In the genomic region with DNA sequence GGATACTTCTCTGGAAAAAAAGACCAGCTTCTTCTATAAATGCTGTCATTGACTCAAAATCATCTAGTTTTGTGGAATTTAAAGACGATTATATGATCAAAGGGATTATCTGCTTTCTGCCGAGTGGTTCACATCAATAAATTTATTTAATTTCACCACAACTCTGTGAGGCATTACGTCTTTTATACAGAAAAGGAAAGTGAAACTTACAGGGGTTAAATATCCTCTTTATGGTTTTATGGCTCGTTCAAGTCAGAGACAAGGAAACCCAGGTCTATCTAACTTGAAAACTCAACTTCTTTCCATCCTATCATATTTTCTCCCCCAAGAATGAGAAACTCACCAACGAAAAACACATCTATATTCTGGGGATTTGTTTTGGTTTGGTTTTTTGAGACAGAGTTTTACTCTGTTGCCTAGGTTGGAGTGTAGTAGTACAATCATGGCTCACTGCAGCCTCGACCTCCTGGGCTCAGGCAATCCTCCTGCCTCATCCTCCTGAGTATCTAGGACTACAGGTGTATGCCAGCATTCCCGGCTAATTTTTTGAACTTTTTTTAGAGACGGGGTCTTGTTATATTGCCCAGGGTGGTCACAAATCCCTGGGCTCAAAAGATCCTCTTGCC, we compare ENCODE assay signal across 8 cellular contexts.
DNase-seq lines count a peak whose midpoint lies in the region; ATAC-seq and TF ChIP-seq lines count a peak whose summit lies in the region.

No MANE protein-coding gene starts in this region.

- no peak overlapping the region for H2BK120ac ChIP-seq in neuronal stem cell (ENCODE audit: low read depth, low read length)

- no peak overlapping the region for H3K23ac ChIP-seq in neuronal stem cell (ENCODE audit: low read depth, low read length, poor library complexity)

- no peak overlapping the region for H3K9ac ChIP-seq in neuronal stem cell (ENCODE audit: low read depth, low read length, poor library complexity)

- H3K9me3 Mint-ChIP-seq in CD4-positive, alpha-beta T cell: peaks cover 2% of the 10 kb centered on the region
- H3K9me3 Mint-ChIP-seq in activated T-helper 2 cell treated with anti-CD3 and anti-CD28 coated beads, Interferon-gamma antibody, Interleukin-2, Interleukin-4, amounts not matched to agents 10 μg/mL and 5 μg/mL and 100 μg/mL, durations not matched to agents 14 hours and 24 hours and 36 hours: peaks cover 7% of the 10 kb centered on the region

- peaks cover 3% of the 10 kb centered on the region for H3K27me3 ChIP-seq in CD4-positive, alpha-beta T cell (ENCODE audit: control insufficient read depth, insufficient read depth, low read length)
- H3K27me3 ChIP-seq in neuronal stem cell (ENCODE audit: control insufficient read depth in 3 of 3, insufficient read depth in 3 of 3, low read depth in 1 of 3, low read length in 3 of 3) (no peaks in the 10 kb centered on the region), left lung (no peaks in the 10 kb centered on the region)

- H3K18ac ChIP-seq in neuronal stem cell (ENCODE audit: low read length): no peak overlapping the region

- H2AFZ ChIP-seq in neuronal stem cell (ENCODE audit: low read length): no peak overlapping the region

- H3K4me1 ChIP-seq in neuronal stem cell (ENCODE audit: control insufficient read depth in 2 of 2, insufficient read depth in 1 of 2, low read depth in 1 of 2, low read length in 2 of 2): no peaks in the 10 kb centered on the region
- H3K4me1 ChIP-seq in left lung: no peaks in the 10 kb centered on the region

- no peak for DNase-seq in CD4-positive, alpha-beta T cell
- DNase-seq in activated T-helper 2 cell treated with anti-CD3 and anti-CD28 coated beads, Interferon-gamma antibody, Interleukin-2, Interleukin-4, amounts not matched to agents 10 μg/mL and 5 μg/mL and 100 μg/mL, durations not matched to agents 14 hours and 24 hours and 36 hours (ENCODE audit: low spot score): no peak
- DNase-seq in renal cortical epithelial cell (ENCODE audit: low read depth): peak; percentile 7
- DNase-seq in neuronal stem cell (ENCODE audit: low spot score): no peak
- no peak for DNase-seq in left lung
- no peak for DNase-seq in activated CD8-positive, alpha-beta memory T cell treated with anti-CD3 and anti-CD28 coated beads, Interleukin-2, amount 50 U/mL, for 48 hours

- no peak overlapping the region for H4K8ac ChIP-seq in neuronal stem cell (ENCODE audit: low read depth, low read length)

- no peak overlapping the region for H2AK5ac ChIP-seq in neuronal stem cell (ENCODE audit: low read depth, low read length)

- CTCF ChIA-PET in CD4-positive, alpha-beta T cell (lab: Charles Lee): no interaction called here

- intact Hi-C loops in CD4-positive, alpha-beta T cell (cut with DNase I, micrococcal nuclease): no loop called here
- intact Hi-C loops in activated T-helper 2 cell treated with anti-CD3 and anti-CD28 coated beads, Interferon-gamma antibody, Interleukin-2, Interleukin-4, amounts not matched to agents 10 μg/mL and 5 μg/mL and 100 μg/mL, durations not matched to agents 14 hours and 24 hours and 36 hours (cut with micrococcal nuclease): loop anchor here (5.0 to 10.0 kb wide), 2 partner anchors 73 to 119 kb away; no protein-coding TSS in a partner anchor
- intact Hi-C loops in left lung (cut with DNase I): no loop called here

- no peaks in the 10 kb centered on the region for H3K36me3 Mint-ChIP-seq in CD4-positive, alpha-beta T cell (ENCODE audit: low read depth)
- H3K36me3 Mint-ChIP-seq in activated T-helper 2 cell treated with anti-CD3 and anti-CD28 coated beads, Interferon-gamma antibody, Interleukin-2, Interleukin-4, amounts not matched to agents 10 μg/mL and 5 μg/mL and 100 μg/mL, durations not matched to agents 14 hours and 24 hours and 36 hours (ENCODE audit: low read depth): no peaks in the 10 kb centered on the region

- no peak for TF ChIP-seq CTCF in CD4-positive, alpha-beta T cell (IDR thresholded peaks at IDR 0.05)
- no peak for TF ChIP-seq CTCF in left lung (IDR thresholded peaks at IDR 0.05)

- no peaks in the 10 kb centered on the region for H3K79me1 ChIP-seq in neuronal stem cell (ENCODE audit: low read depth, low read length)

- no peak overlapping the region for H3K27ac ChIP-seq in CD4-positive, alpha-beta T cell (ENCODE audit: low read depth, low read length)
- H3K27ac ChIP-seq in neuronal stem cell (replicated peaks; ENCODE audit: low read length) (no peak overlapping the region), left lung (no peak overlapping the region)

- H3K14ac ChIP-seq in neuronal stem cell (ENCODE audit: low read length): no peak overlapping the region

- H2BK12ac ChIP-seq in neuronal stem cell (ENCODE audit: low read length): no peak overlapping the region

- no peaks in the 10 kb centered on the region for H3K36me3 ChIP-seq in neuronal stem cell (replicated peaks in 1 of 2; ENCODE audit: control insufficient read depth in 2 of 2, insufficient read depth in 2 of 2, low read length in 2 of 2)
- no peaks in the 10 kb centered on the region for H3K36me3 ChIP-seq in left lung

- peaks cover 18% of the 10 kb centered on the region for H3K4me1 Mint-ChIP-seq in CD4-positive, alpha-beta T cell (ENCODE audit: low read depth)
- peaks cover 14% of the 10 kb centered on the region for H3K4me1 Mint-ChIP-seq in activated T-helper 2 cell treated with anti-CD3 and anti-CD28 coated beads, Interferon-gamma antibody, Interleukin-2, Interleukin-4, amounts not matched to agents 10 μg/mL and 5 μg/mL and 100 μg/mL, durations not matched to agents 14 hours and 24 hours and 36 hours (ENCODE audit: low read depth)

- H3K4me3 Mint-ChIP-seq in CD4-positive, alpha-beta T cell: peak overlapping the region; percentile 86
- H3K4me3 Mint-ChIP-seq in activated T-helper 2 cell treated with anti-CD3 and anti-CD28 coated beads, Interferon-gamma antibody, Interleukin-2, Interleukin-4, amounts not matched to agents 10 μg/mL and 5 μg/mL and 100 μg/mL, durations not matched to agents 14 hours and 24 hours and 36 hours (ENCODE audit: low read depth): peak overlapping the region; percentile 56

- H2BK5ac ChIP-seq in neuronal stem cell (ENCODE audit: low read length): no peak overlapping the region

- no CpG with 5 or more reads among the region's 8 CpGs for WGBS in neuronal stem cell (ENCODE audit: extremely low coverage in 2 of 2, insufficient read length in 2 of 2, insufficient replicate concordance in 1 of 2), 2 donors

- no peak overlapping the region for H4K91ac ChIP-seq in neuronal stem cell (ENCODE audit: low read depth, low read length, poor library complexity)

- ATAC-seq in CD4-positive, alpha-beta T cell (ENCODE audit: poor library complexity): peak; percentile 62
- ATAC-seq in GM19397 (IDR thresholded peaks at IDR 0.05; ENCODE audit: unreplicated experiment) (peak; percentile 70), HG03457 (IDR thresholded peaks at IDR 0.05; ENCODE audit: unreplicated experiment) (peak; percentile 87), left lung (no peak)

- H3K4me3 ChIP-seq in neuronal stem cell (ENCODE audit: low read length in 2 of 2) (no peak overlapping the region), left lung (peak overlapping the region in 1 of 2 donors; percentile 27)

- H3K4ac ChIP-seq in neuronal stem cell (ENCODE audit: low read length): no peak overlapping the region

- POLR2A ChIA-PET in CD4-positive, alpha-beta T cell (lab: Charles Lee): no interaction called here

- no peak overlapping the region for H3K4me2 ChIP-seq in neuronal stem cell (ENCODE audit: insufficient read depth, low read length, poor library complexity, severe bottlenecking)

- H3K27me3 Mint-ChIP-seq in CD4-positive, alpha-beta T cell: no peaks in the 10 kb centered on the region
- H3K27me3 Mint-ChIP-seq in activated T-helper 2 cell treated with anti-CD3 and anti-CD28 coated beads, Interferon-gamma antibody, Interleukin-2, Interleukin-4, amounts not matched to agents 10 μg/mL and 5 μg/mL and 100 μg/mL, durations not matched to agents 14 hours and 24 hours and 36 hours (ENCODE audit: low read depth): peaks cover 3% of the 10 kb centered on the region

- peak overlapping the region; percentile 47 for H3K27ac Mint-ChIP-seq in CD4-positive, alpha-beta T cell
- H3K27ac Mint-ChIP-seq in activated T-helper 2 cell treated with anti-CD3 and anti-CD28 coated beads, Interferon-gamma antibody, Interleukin-2, Interleukin-4, amounts not matched to agents 10 μg/mL and 5 μg/mL and 100 μg/mL, durations not matched to agents 14 hours and 24 hours and 36 hours: no peak overlapping the region

- no peak overlapping the region for H2BK15ac ChIP-seq in neuronal stem cell (ENCODE audit: low read length)

- no peaks in the 10 kb centered on the region for H3K9me3 ChIP-seq in CD4-positive, alpha-beta T cell (ENCODE audit: control insufficient read depth, low read length)
- no peaks in the 10 kb centered on the region for H3K9me3 ChIP-seq in neuronal stem cell (replicated peaks in 1 of 2; ENCODE audit: control insufficient read depth in 2 of 2, insufficient read depth in 1 of 2, low read depth in 1 of 2, low read length in 2 of 2)
- peaks cover 0 to 7% of the 10 kb centered on the region in 2 donors for H3K9me3 ChIP-seq in left lung
